ENCODE assay signal across 20 cellular contexts in the genomic region with DNA sequence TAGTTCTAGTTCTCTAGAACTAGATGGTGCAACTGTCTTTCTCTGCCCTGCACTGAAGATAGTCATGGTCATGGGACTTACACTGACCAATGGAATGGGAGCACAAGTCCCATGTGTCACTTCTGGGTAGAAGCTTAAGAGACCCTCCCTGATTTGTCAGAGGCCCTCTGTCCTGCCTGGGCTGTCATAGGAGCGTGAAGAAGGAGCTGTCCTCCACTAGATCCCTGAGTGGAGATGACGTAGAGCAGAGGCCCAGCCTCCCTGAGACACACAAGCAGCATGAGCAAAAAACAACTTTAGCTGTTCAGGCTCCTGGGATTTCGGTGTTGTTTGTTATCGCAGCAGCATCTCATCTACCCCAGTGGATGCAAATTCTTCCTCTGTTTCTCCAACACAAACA.
A peak's percentile ranks its signal among the peaks of the same experiment; 100 is the strongest.
DNase-seq lines count a peak whose midpoint lies in the region; ATAC-seq, FAIRE-seq and TF ChIP-seq lines count a peak whose summit lies in the region.
"Had no signal": no experiment of that assay in that cellular context is flagged by ENCODE, and none has a peak within 500 bp of the region (broad histone marks: within the 10 kb centered on the region; RNA-seq: fewer than 3 reads in every experiment).

No MANE protein-coding gene starts in this region.

- DNase-seq in HepG2 (ENCODE audit: low spot score) (no peak), right lobe of liver (no peak), choroid plexus epithelial cell (ENCODE audit: low read depth) (peak; percentile 23), iris pigment epithelial cell (ENCODE audit: low read depth) (peak; percentile 33), Calu3 (no peak)
- no peak for DNase-seq in stimulated activated CD4-positive, alpha-beta T cell treated with anti-CD3 and anti-CD28 coated beads, Interleukin-2, amount 100 ng/mL, for 48 hours
- DNase-seq: AML-193; Caco-2; CD4-positive, alpha-beta T cell; DMS79 treated with DMSO at 0.1 percent for 48 hours; EL; GOT3; H9; IMR-90 had no signal

- no peaks in the 10 kb centered on the region for H3K4me1 Mint-ChIP-seq in Calu3 (ENCODE audit: low read depth, unreplicated experiment)

- no peaks in the 10 kb centered on the region for H3K79me2 ChIP-seq in HepG2 (ENCODE audit: insufficient read depth, low read length)

- H3K9me3 ChIP-seq in HepG2 (ENCODE audit: low read length) = no peaks in the 10 kb centered on the region
- H3K9me3 ChIP-seq in right lobe of liver = no peaks in the 10 kb centered on the region
- H3K9me3 ChIP-seq: A549, Caco-2 had no signal

- TF ChIP-seq CTCF in HepG2 (CRISPR knock-in tag; IDR thresholded peaks at IDR 0.05) = no peak
- no peak for TF ChIP-seq CTCF in right lobe of liver (IDR thresholded peaks at IDR 0.05)
- TF ChIP-seq CTCF in choroid plexus epithelial cell (conservative IDR thresholded peaks at IDR 0.05; ENCODE audit: low read depth, low read length) = no peak
- TF ChIP-seq CTCF in Calu3 (IDR thresholded peaks at IDR 0.05; ENCODE audit: unreplicated experiment) = no peak

- peaks cover 7 to 22% of the 10 kb centered on the region in 2 experiments for H3K27me3 ChIP-seq in HepG2 (ENCODE audit: control insufficient read depth in 1 of 2, insufficient read depth in 2 of 2, low read length in 2 of 2)
- no peaks in the 10 kb centered on the region for H3K27me3 ChIP-seq in right lobe of liver

- H3K4me3 ChIP-seq in HepG2 (replicated peaks in 1 of 3; ENCODE audit: insufficient read depth in 1 of 3, low read depth in 2 of 3, low read length in 3 of 3) (no peak overlapping the region), right lobe of liver (no peak overlapping the region), choroid plexus epithelial cell (ENCODE audit: low read depth, low read length) (no peak overlapping the region)
- H3K4me3 ChIP-seq: A549, GM12878, K562 had no signal

- no peak overlapping the region for H3K27ac Mint-ChIP-seq in Calu3 (ENCODE audit: unreplicated experiment)
- H3K27ac Mint-ChIP-seq: CD4-positive, alpha-beta T cell; H9 had no signal

- TF ChIP-seq EP300 in HepG2 (IDR thresholded peaks at IDR 0.05; ENCODE audit: low read depth in 2 of 2, low read length in 2 of 2) (no peak), HepG2 (CRISPR knock-in tag; IDR thresholded peaks at IDR 0.05; ENCODE audit: borderline replicate concordance) (no peak)

- CTCF ChIA-PET in HepG2 (lab: Yijun Ruan, JAX; ENCODE audit: low intra/inter-chr PET ratio, low total read pairs) (no interaction called here), Calu3 (lab: Charles Lee) (no interaction called here)

- no TSS peak for BruUV-seq in HepG2 (replicated peaks; lab: Mats Ljungman, UMichigan)
- BruUV-seq in Calu3 (replicated peaks; lab: Mats Ljungman, UMichigan) = no TSS peak

- H3K36me3 ChIP-seq in HepG2 (replicated peaks in 1 of 2; ENCODE audit: control insufficient read depth in 1 of 2, insufficient read depth in 2 of 2, low read length in 2 of 2) (no peaks in the 10 kb centered on the region), right lobe of liver (no peaks in the 10 kb centered on the region)

- H3K4me3 Mint-ChIP-seq in Calu3 (ENCODE audit: low read depth, unreplicated experiment) = no peak overlapping the region
- H3K4me3 Mint-ChIP-seq: CD4-positive, alpha-beta T cell; H9 had no signal

- no peak for FAIRE-seq in HepG2 (lab: Jason Lieb, UNC)
- FAIRE-seq: A549, GM12878, K562 had no signal

- H2AFZ ChIP-seq in HepG2 (ENCODE audit: low read length) = no peak overlapping the region

- no peak for TF ChIP-seq RAD21 in HepG2 (CRISPR knock-in tag; IDR thresholded peaks at IDR 0.05)

- ATAC-seq in HepG2 = no peak
- ATAC-seq in right lobe of liver = no peak
- ATAC-seq in HG03095 (IDR thresholded peaks at IDR 0.05; ENCODE audit: unreplicated experiment) = no peak
- ATAC-seq: A549, GM12878, K562 had no signal

- in situ Hi-C loops in HepG2 (cut with HindIII; ENCODE audit: extremely low pct_ligation_motif_present, low pct_unique_long_range_greater_than_20kb) = no loop called here

- no peaks in the 10 kb centered on the region for H3K36me3 Mint-ChIP-seq in Calu3 (ENCODE audit: insufficient read depth, unreplicated experiment)

- H3K4me1 ChIP-seq in HepG2 (ENCODE audit: insufficient read depth, low read length) (no peaks in the 10 kb centered on the region), right lobe of liver (no peaks in the 10 kb centered on the region)
- H3K4me1 ChIP-seq: A549, Caco-2 had no signal

- H3K27ac ChIP-seq in HepG2 (ENCODE audit: extremely low read length, insufficient read depth, low read length) (no peak overlapping the region), right lobe of liver (no peak overlapping the region)
- H3K27ac ChIP-seq: 22Rv1, A549, C4-2B had no signal

- intact Hi-C loops in HepG2 (cut with micrococcal nuclease; ENCODE audit: unreplicated experiment) = no loop called here
- intact Hi-C loops in right lobe of liver (cut with DNase I) = no loop called here
- intact Hi-C loops in Calu3 (cut with micrococcal nuclease; ENCODE audit: unreplicated experiment) = no loop called here

- TF ChIP-seq POLR2A in HepG2 (IDR thresholded peaks at IDR 0.05; ENCODE audit: insufficient read depth in 1 of 2, low read depth in 2 of 2, low read length in 2 of 2) = no peak
- no peak for TF ChIP-seq POLR2A in right lobe of liver (IDR thresholded peaks at IDR 0.05)

- no peaks in the 10 kb centered on the region for H3K9me3 Mint-ChIP-seq in Calu3 (ENCODE audit: low read depth, unreplicated experiment)
- H3K9me3 Mint-ChIP-seq: CD4-positive, alpha-beta T cell; H9 had no signal

- POLR2A ChIA-PET in HepG2 (lab: Yijun Ruan, JAX) = no interaction called here

- no peak overlapping the region for H3K9ac ChIP-seq in HepG2 (ENCODE audit: insufficient read depth, low read depth, low read length)

- no peak overlapping the region for H3K4me2 ChIP-seq in HepG2 (ENCODE audit: low read depth, low read length)
- H3K4me2 ChIP-seq: A549 had no signal

- no peaks in the 10 kb centered on the region for H4K20me1 ChIP-seq in HepG2 (ENCODE audit: insufficient read depth, low read length)

- 35% methylated on average over 4 of the region's 4 CpGs for WGBS in HepG2 (ENCODE audit: low lambda C conversion rate)
- 81% methylated on average over 2 of the region's 4 CpGs for WGBS in right lobe of liver (ENCODE audit: insufficient coverage, low coverage, low lambda C conversion rate, missing lambda C conversion rate)

- peaks cover 65% of the 10 kb centered on the region for H3K27me3 Mint-ChIP-seq in Calu3 (ENCODE audit: unreplicated experiment)

TF ChIP-seq in HepG2, 621 proteins besides CTCF, POLR2A, EP300 and RAD21:
- TF ChIP-seq, protein P1, sequence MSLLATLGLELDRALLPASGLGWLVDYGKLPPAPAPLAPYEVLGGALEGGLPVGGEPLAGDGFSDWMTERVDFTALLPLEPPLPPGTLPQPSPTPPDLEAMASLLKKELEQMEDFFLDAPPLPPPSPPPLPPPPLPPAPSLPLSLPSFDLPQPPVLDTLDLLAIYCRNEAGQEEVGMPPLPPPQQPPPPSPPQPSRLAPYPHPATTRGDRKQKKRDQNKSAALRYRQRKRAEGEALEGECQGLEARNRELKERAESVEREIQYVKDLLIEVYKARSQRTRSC (CRISPR knock-in tag; IDR thresholded peaks at IDR 0.05; ENCODE audit: low read depth) = no peak
- peak; percentile 56; the same call in 1 of the 2 replicates for TF ChIP-seq CREB1 (IDR thresholded peaks at IDR 0.05)
- TF ChIP-seq CREB1 (CRISPR knock-in tag; IDR thresholded peaks at IDR 0.05) = no peak

Comparison
In these comparisons a context has a peak if more than half of its experiments do, and no peak if none do; other contexts are left out.
1. DNase-seq: peak in choroid plexus epithelial cell (single experiment) and iris pigment epithelial cell (single experiment); none in HepG2 (single experiment), right lobe of liver (0 of 3), Calu3 (single experiment) and stimulated activated CD4-positive, alpha-beta T cell treated with anti-CD3 and anti-CD28 coated beads, Interleukin-2, amount 100 ng/mL, for 48 hours (0 of 2).